In the genomic region with DNA sequence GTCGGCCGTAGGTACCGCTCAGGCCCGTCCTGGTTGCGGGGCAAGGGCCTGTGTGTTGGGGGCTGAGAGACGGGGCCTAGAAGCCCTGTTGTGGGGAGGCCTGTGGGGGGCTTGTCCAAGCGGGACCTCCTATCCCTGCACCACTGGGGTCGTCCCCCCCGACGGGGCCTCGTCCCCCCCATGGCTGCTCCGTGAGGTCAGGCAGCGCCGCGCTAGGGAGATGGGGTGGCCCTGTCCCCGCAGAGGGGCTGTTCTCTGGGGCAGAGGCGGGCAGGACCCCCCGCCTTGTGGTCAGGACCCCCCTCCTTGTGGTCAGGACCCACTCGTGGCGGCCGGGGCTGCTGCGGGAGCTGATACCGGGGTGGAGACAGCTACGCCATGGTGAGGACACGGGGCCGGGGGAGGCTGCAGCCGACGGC, we compare ENCODE assay signal across 17 cellular contexts. TPM values are rescaled to one million over a fixed set of nuclear protein-coding genes. Genes with fewer than 3 reads are reported as not detected.
DNase-seq lines count a peak whose midpoint lies in the region; ATAC-seq and TF ChIP-seq lines count a peak whose summit lies in the region.
"Had no signal": no experiment of that assay in that cellular context is flagged by ENCODE, and none has a peak within 500 bp of the region (broad histone marks: within the 10 kb centered on the region; RNA-seq: fewer than 3 reads in every experiment).

No MANE protein-coding gene starts in this region.

- H3K23ac ChIP-seq in neuronal stem cell (ENCODE audit: low read depth, low read length, poor library complexity): peak overlapping the region; percentile 95

- H3K4me1 Mint-ChIP-seq in stimulated activated effector memory CD8-positive, alpha-beta T cell treated with anti-CD3 and anti-CD28 coated beads, Interleukin-12 subunit alpha, Interleukin-12 subunit beta, amount 100 ng/mL, for 72 hours: no peaks in the 10 kb centered on the region
- H3K4me1 Mint-ChIP-seq: activated CD4-positive, alpha-beta T cell treated with anti-CD3 and anti-CD28 coated beads, Interleukin-2, amount 10 ng/mL, durations not matched to agents 24 days and 14 days; nephron had no signal

- H3K4me2 ChIP-seq in BLaER1 treated with 17β-estradiol and CSF1 and Interleukin-3, amounts not matched to agents 10 nM and 100 nM: peak overlapping the region in 10 of 11 experiments; percentile 56 to 77 (median 64); a peak in 14 of 22 replicates
- H3K4me2 ChIP-seq in neuronal stem cell (ENCODE audit: insufficient read depth, low read length, poor library complexity, severe bottlenecking): peak overlapping the region; percentile 2

- H3K4me3 ChIP-seq in BLaER1 treated with 17β-estradiol and CSF1 and Interleukin-3, amounts not matched to agents 10 nM and 100 nM: 0 out of 20 replicates have a peak overlapping the region, but pooled peaks of 1 of the 10 experiments have one; percentile 46
- H3K4me3 ChIP-seq in HUES48 (ENCODE audit: low read depth, low read length) (peak overlapping the region; percentile 52; the same call in 1 of the 2 replicates), neuronal stem cell (ENCODE audit: low read length in 2 of 2) (no peak overlapping the region), brain microvascular endothelial cell (ENCODE audit: low read depth, low read length) (no peak overlapping the region)
- H3K4me3 ChIP-seq: SJSA1, testis had no signal

- H4K8ac ChIP-seq in neuronal stem cell (ENCODE audit: low read depth, low read length): no peak overlapping the region

- in situ Hi-C loops in brain microvascular endothelial cell (cut with HindIII; ENCODE audit: low pct_ligation_motif_present, low sequenced_read_pairs): no loop called here

- H3K27ac ChIP-seq in BLaER1 treated with 17β-estradiol and CSF1 and Interleukin-3, amounts not matched to agents 10 nM and 100 nM: no peak overlapping the region
- H3K27ac ChIP-seq in HUES48 (ENCODE audit: low read depth, low read length) (no peak overlapping the region), neuronal stem cell (replicated peaks; ENCODE audit: low read length) (no peak overlapping the region), brain microvascular endothelial cell (no peak overlapping the region)
- H3K27ac ChIP-seq: SJSA1, testis had no signal

- no peak overlapping the region for H2BK5ac ChIP-seq in neuronal stem cell (ENCODE audit: low read length)

- no peaks in the 10 kb centered on the region for H3K9me3 Mint-ChIP-seq in stimulated activated effector memory CD8-positive, alpha-beta T cell treated with anti-CD3 and anti-CD28 coated beads, Interleukin-12 subunit alpha, Interleukin-12 subunit beta, amount 100 ng/mL, for 72 hours
- H3K9me3 Mint-ChIP-seq: activated CD4-positive, alpha-beta T cell treated with anti-CD3 and anti-CD28 coated beads, Interleukin-2, amount 10 ng/mL, durations not matched to agents 24 days and 14 days; nephron had no signal

- H3K4ac ChIP-seq in neuronal stem cell (ENCODE audit: low read length): no peak overlapping the region

- H3K14ac ChIP-seq in neuronal stem cell (ENCODE audit: low read length): peak overlapping the region; percentile 89

- H3K9me3 ChIP-seq in BLaER1 treated with 17β-estradiol and CSF1 and Interleukin-3, amounts not matched to agents 10 nM and 100 nM (replicated peaks in 1 of 11): 0 out of 22 replicates have a peak, but pooled peaks cover 0 to 3% (median 0%) of the 10 kb centered on the region in 11 experiments
- H3K9me3 ChIP-seq in HUES48 (ENCODE audit: control insufficient read depth, insufficient read depth, low read length): no peaks in the 10 kb centered on the region
- no peaks in the 10 kb centered on the region for H3K9me3 ChIP-seq in neuronal stem cell (replicated peaks in 1 of 2; ENCODE audit: control insufficient read depth in 2 of 2, insufficient read depth in 1 of 2, low read depth in 1 of 2, low read length in 2 of 2)
- H3K9me3 ChIP-seq: testis had no signal

- peaks cover 3% of the 10 kb centered on the region for H3K36me3 Mint-ChIP-seq in stimulated activated effector memory CD8-positive, alpha-beta T cell treated with anti-CD3 and anti-CD28 coated beads, Interleukin-12 subunit alpha, Interleukin-12 subunit beta, amount 100 ng/mL, for 72 hours

- peaks cover 4 to 35% (median 29%) of the 10 kb centered on the region in 11 experiments; a peak in 19 of 22 replicates for H3K36me3 ChIP-seq in BLaER1 treated with 17β-estradiol and CSF1 and Interleukin-3, amounts not matched to agents 10 nM and 100 nM
- H3K36me3 ChIP-seq in HUES48 (ENCODE audit: control insufficient read depth, insufficient read depth, low read length): peaks cover 13% of the 10 kb centered on the region
- peaks cover 11 to 29% of the 10 kb centered on the region in 2 donors for H3K36me3 ChIP-seq in neuronal stem cell (replicated peaks in 1 of 2; ENCODE audit: control insufficient read depth in 2 of 2, insufficient read depth in 2 of 2, low read length in 2 of 2)
- no peaks in the 10 kb centered on the region for H3K36me3 ChIP-seq in brain microvascular endothelial cell (replicated peaks)

- TF ChIP-seq CTCF in brain microvascular endothelial cell (IDR thresholded peaks at IDR 0.05; ENCODE audit: low read depth, low read length, missing control alignments): no peak

- no peak overlapping the region for H2AFZ ChIP-seq in neuronal stem cell (ENCODE audit: low read length)

- no CpG with 5 or more reads among the region's 28 CpGs for WGBS in neuronal stem cell (ENCODE audit: extremely low coverage in 2 of 2, insufficient read length in 2 of 2, insufficient replicate concordance in 1 of 2), 2 donors

- H3K9ac ChIP-seq in BLaER1 treated with 17β-estradiol and CSF1 and Interleukin-3, amounts not matched to agents 10 nM and 100 nM: 0 out of 22 replicates have a peak overlapping the region, but pooled peaks of 2 of the 11 experiments have one; percentile 23 to 39
- H3K9ac ChIP-seq in HUES48 (ENCODE audit: low read depth, low read length): no peak overlapping the region
- peak overlapping the region; percentile 77 for H3K9ac ChIP-seq in neuronal stem cell (ENCODE audit: low read depth, low read length, poor library complexity)

- peaks cover 0 to 16% (median 0%) of the 10 kb centered on the region in 11 experiments; a peak in 5 of 22 replicates for H4K20me1 ChIP-seq in BLaER1 treated with 17β-estradiol and CSF1 and Interleukin-3, amounts not matched to agents 10 nM and 100 nM

- H2BK12ac ChIP-seq in neuronal stem cell (ENCODE audit: low read length): no peak overlapping the region

- no peak overlapping the region for H4K91ac ChIP-seq in neuronal stem cell (ENCODE audit: low read depth, low read length, poor library complexity)

- peak overlapping the region; percentile 94 for H3K18ac ChIP-seq in neuronal stem cell (ENCODE audit: low read length)

- peak; percentile 22 for DNase-seq in left cardiac atrium
- no peak for DNase-seq in neuronal stem cell (ENCODE audit: low spot score)
- no peak for DNase-seq in brain microvascular endothelial cell
- DNase-seq in putamen (ENCODE audit: low spot score): no peak
- DNase-seq in stimulated activated effector memory CD8-positive, alpha-beta T cell treated with anti-CD3 and anti-CD28 coated beads, Interleukin-12 subunit alpha, Interleukin-12 subunit beta, amount 100 ng/mL, for 72 hours (ENCODE audit: low spot score in 2 of 2): no peak
- DNase-seq: activated CD4-positive, alpha-beta T cell treated with anti-CD3 and anti-CD28 coated beads, Interleukin-2, amount 10 ng/mL, durations not matched to agents 24 days and 14 days; central memory CD4-positive, alpha-beta T cell; DMS 273 treated with DMSO at 0.1 percent for 48 hours; effector CD8-positive, alpha-beta T cell; H9; NCI-H1694; stimulated activated CD4-positive, alpha-beta T cell treated with anti-CD3 and anti-CD28 coated beads, Interleukin-2, amount 100 ng/mL, for 24 hours; testis had no signal

- peak overlapping the region; percentile 88 for H2AK5ac ChIP-seq in neuronal stem cell (ENCODE audit: low read depth, low read length)

- H2BK15ac ChIP-seq in neuronal stem cell (ENCODE audit: low read length): peak overlapping the region; percentile 75

- H3K27ac Mint-ChIP-seq in stimulated activated effector memory CD8-positive, alpha-beta T cell treated with anti-CD3 and anti-CD28 coated beads, Interleukin-12 subunit alpha, Interleukin-12 subunit beta, amount 100 ng/mL, for 72 hours: no peak overlapping the region
- H3K27ac Mint-ChIP-seq: activated CD4-positive, alpha-beta T cell treated with anti-CD3 and anti-CD28 coated beads, Interleukin-2, amount 10 ng/mL, durations not matched to agents 24 days and 14 days; H9; nephron had no signal

- intact Hi-C loops in left cardiac atrium (cut with DNase I): no loop called here

- H3K4me3 Mint-ChIP-seq in stimulated activated effector memory CD8-positive, alpha-beta T cell treated with anti-CD3 and anti-CD28 coated beads, Interleukin-12 subunit alpha, Interleukin-12 subunit beta, amount 100 ng/mL, for 72 hours: no peak overlapping the region
- H3K4me3 Mint-ChIP-seq: activated CD4-positive, alpha-beta T cell treated with anti-CD3 and anti-CD28 coated beads, Interleukin-2, amount 10 ng/mL, durations not matched to agents 24 days and 14 days; nephron had no signal

- no peak overlapping the region for H2BK120ac ChIP-seq in neuronal stem cell (ENCODE audit: low read depth, low read length)

- H3K4me1 ChIP-seq in BLaER1 treated with 17β-estradiol and CSF1 and Interleukin-3, amounts not matched to agents 10 nM and 100 nM: peaks cover 9 to 13% (median 11%) of the 10 kb centered on the region in 10 experiments; a peak in 16 of 20 replicates
- H3K4me1 ChIP-seq in HUES48 (ENCODE audit: control insufficient read depth, insufficient read depth, low read length): peaks cover 4% of the 10 kb centered on the region; the same call in 1 of the 2 replicates
- peaks cover 3 to 6% of the 10 kb centered on the region in 2 donors for H3K4me1 ChIP-seq in neuronal stem cell (ENCODE audit: control insufficient read depth in 2 of 2, insufficient read depth in 1 of 2, low read depth in 1 of 2, low read length in 2 of 2)

- peaks cover 14 to 22% (median 18%) of the 10 kb centered on the region in 11 experiments for H3K27me3 ChIP-seq in BLaER1 treated with 17β-estradiol and CSF1 and Interleukin-3, amounts not matched to agents 10 nM and 100 nM
- H3K27me3 ChIP-seq in HUES48 (ENCODE audit: control insufficient read depth, insufficient read depth, low read length) (no peaks in the 10 kb centered on the region), neuronal stem cell (ENCODE audit: control insufficient read depth in 3 of 3, insufficient read depth in 3 of 3, low read depth in 1 of 3, low read length in 3 of 3) (no peaks in the 10 kb centered on the region), brain microvascular endothelial cell (replicated peaks) (no peaks in the 10 kb centered on the region)
- H3K27me3 ChIP-seq: testis had no signal

- ATAC-seq in left cardiac atrium: peak in 1 of 2 donors; percentile 10
- ATAC-seq in stimulated activated effector memory CD8-positive, alpha-beta T cell treated with anti-CD3 and anti-CD28 coated beads, Interleukin-12 subunit alpha, Interleukin-12 subunit beta, amount 100 ng/mL, for 72 hours: no peak

- peaks cover 9% of the 10 kb centered on the region for H3K79me1 ChIP-seq in neuronal stem cell (ENCODE audit: low read depth, low read length)

RNA-seq across cellular contexts. Expression of gene GTPBP6, which starts 12.1 kb away (rescaled TPM):
- total RNA-seq in left cardiac atrium: 10 to 100 TPM; 48.0 to 55.6 TPM
- 42.2 TPM for polyA plus RNA-seq in neuronal stem cell (2013, experiment 1 of 2)
- polyA plus RNA-seq in neuronal stem cell (2013, experiment 2 of 2): 42.0 TPM

RNA-seq across cellular contexts. Expression of gene PLCXD1, which starts 49.6 kb away (rescaled TPM):
- 10 to 100 TPM in 1 of 2 donors, 1 to 10 TPM in 1; 2.9 to 13.7 TPM for total RNA-seq in left cardiac atrium
- polyA plus RNA-seq in neuronal stem cell (2013, experiment 1 of 2): 32.6 TPM
- polyA plus RNA-seq in neuronal stem cell (2013, experiment 2 of 2): 33.7 TPM

RNA-seq across cellular contexts. Expression of gene PPP2R3B, which starts 56.0 kb away (rescaled TPM):
- total RNA-seq in left cardiac atrium: 100 to 1,000 TPM; 104 to 114 TPM
- 57.0 TPM for polyA plus RNA-seq in neuronal stem cell (2013, experiment 1 of 2)
- polyA plus RNA-seq in neuronal stem cell (2013, experiment 2 of 2): 53.8 TPM
